Comparison of ENCODE assay signal across 29 cellular contexts in the genomic region with DNA sequence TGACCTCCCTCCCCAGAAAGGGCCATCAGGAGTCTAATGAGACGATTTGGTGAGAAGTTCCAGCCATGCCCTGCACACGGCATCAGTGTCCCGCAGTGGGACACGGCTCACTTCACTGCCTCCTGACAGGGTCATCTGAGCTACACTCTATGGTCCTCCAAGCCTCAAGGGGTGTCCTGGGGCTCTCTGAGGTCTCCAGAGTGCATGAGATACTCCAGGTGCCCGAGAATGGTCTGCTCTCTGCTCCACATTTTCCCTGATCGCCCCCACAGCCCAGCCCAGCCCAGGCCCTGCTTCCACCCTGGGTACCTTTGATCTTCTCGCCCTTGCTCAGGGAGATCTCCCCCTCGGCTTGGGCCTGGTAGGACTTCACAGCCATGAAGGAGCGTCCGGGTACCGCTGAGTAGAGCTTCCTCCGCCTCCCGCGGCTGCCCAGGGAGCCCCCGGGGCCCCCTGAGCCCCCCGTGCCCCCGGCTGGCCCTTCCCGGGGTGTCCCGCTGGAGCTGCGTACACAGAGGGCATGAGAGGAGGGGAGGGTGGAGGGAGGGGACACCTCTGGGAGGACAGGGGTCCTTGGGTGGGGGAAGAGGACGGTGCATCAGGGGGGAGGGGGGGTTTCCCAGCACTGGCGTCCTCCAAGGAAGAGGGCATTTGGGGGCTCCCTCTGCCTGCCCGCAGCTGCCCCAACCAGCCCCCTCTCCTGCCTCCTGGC. TPM values are rescaled to one million over a fixed set of nuclear protein-coding genes. Genes with fewer than 3 reads are reported as not detected.
"Had no signal": no experiment of that assay in that cellular context is flagged by ENCODE, and none has a peak within 500 bp of the region (broad histone marks: within the 10 kb centered on the region; RNA-seq: fewer than 3 reads in every experiment).

No MANE protein-coding gene starts in this region.

- H3K4me3 ChIP-seq: body of pancreas, breast epithelium, PC-9, SJCRH30, SK-N-MC had no signal

- H3K27ac ChIP-seq: body of pancreas, breast epithelium, PC-9, SJCRH30, SK-N-MC had no signal

- H3K4me1 ChIP-seq: body of pancreas, breast epithelium, SJCRH30 had no signal

- ATAC-seq: activated CD8-positive, alpha-beta T cell treated with anti-CD3 and anti-CD28 coated beads for 36 hours; activated T-cell treated with anti-CD3 and anti-CD28 coated beads, Interleukin-2, amount 50 U/mL, for 72 hours; activated T-helper 17 cell treated with anti-CD3 and anti-CD28 coated beads, Interleukin-2, amount 50 U/mL, for 72 hours; body of pancreas had no signal

- H3K27me3 ChIP-seq: SJCRH30 had no signal

- DNase-seq: activated CD4-positive, alpha-beta T cell treated with anti-CD3 and anti-CD28 coated beads, Interleukin-2, amount 10 ng/mL, durations not matched to agents 24 days and 14 days; activated CD4-positive, alpha-beta T cell treated with anti-CD3 and anti-CD28 coated beads, Interleukin-2, amount 50 U/mL, for 4 hours; activated CD8-positive, alpha-beta T cell treated with anti-CD3 and anti-CD28 coated beads for 36 hours; activated effector memory CD4-positive, alpha-beta T cell treated with anti-CD3 and anti-CD28 coated beads, Interleukin-2, amount 50 U/mL, for 16 hours; activated naive CD4-positive, alpha-beta T cell; activated naive CD8-positive, alpha-beta T cell treated with anti-CD3 and anti-CD28 coated beads, Interleukin-2, amount 10 ng/mL, durations not matched to agents 7 days and 5 days; activated T-cell treated with anti-CD3 and anti-CD28 coated beads, Interleukin-2, amount 50 U/mL, for 1 hour; activated T-cell treated with anti-CD3 and anti-CD28 coated beads, Interleukin-2, amount 50 U/mL, for 72 hours; amygdala; body of pancreas; NCI-H1092 treated with DMSO at 0.1 percent for 48 hours; NCI-H146; NCI-H187; NCI-H2029 treated with DMSO at 0.1 percent for 48 hours; NCI-H2107; NCI-H510A; NCI-H748 treated with DMSO at 0.1 percent for 48 hours; NK-92 treated with Interleukin-12 subunit alpha and Interleukin-12 subunit beta, amount 100 ng/mL, for 24 hours; PC-9; SHP77; SJCRH30; T1000 had no signal

- H3K9me3 ChIP-seq: body of pancreas, breast epithelium, SJCRH30 had no signal

- H3K36me3 ChIP-seq: breast epithelium, SJCRH30 had no signal

- H3K4me2 ChIP-seq: PC-9 had no signal

RNA-seq across cellular contexts. Expression of gene SHANK1, which starts 17.3 kb away (rescaled TPM):
- total RNA-seq: activated CD4-positive, alpha-beta T cell treated with anti-CD3 and anti-CD28 coated beads, Interleukin-2, amount 10 ng/mL, durations not matched to agents 24 days and 14 days; activated CD8-positive, alpha-beta memory T cell treated with anti-CD3 and anti-CD28 coated beads for 36 hours; activated naive CD8-positive, alpha-beta T cell treated with anti-CD3 and anti-CD28 coated beads, Interleukin-2, amount 10 ng/mL, durations not matched to agents 7 days and 5 days; activated T-helper 17 cell treated with anti-CD3 and anti-CD28 coated beads, Interleukin-2, amount 50 U/mL, for 72 hours; astrocyte; PC-9; SJCRH30; T-helper 1 cell treated with Interleukin-12 subunit alpha and Interleukin-12 subunit beta and Interleukin-4 antibody, amounts not matched to agents 30 ng/mL and 1 ng/mL, for 36 hours; T-helper 2 cell treated with Interferon-gamma antibody and Interleukin-4, amounts not matched to agents 100 ng/mL and 5 ng/mL, for 36 hours had no signal

RNA-seq across cellular contexts. Expression of gene CLEC11A, which starts 20.9 kb away (rescaled TPM):
- total RNA-seq: astrocyte, PC-9 had no signal

RNA-seq across cellular contexts. Expression of gene C19orf81, which starts 53.1 kb away (rescaled TPM):
- total RNA-seq: activated T-helper 17 cell treated with anti-CD3 and anti-CD28 coated beads, Interleukin-2, amount 50 U/mL, for 72 hours; astrocyte; body of pancreas; breast epithelium; PC-9; SJCRH30; T-helper 1 cell treated with Interleukin-12 subunit alpha and Interleukin-12 subunit beta and Interleukin-4 antibody, amounts not matched to agents 30 ng/mL and 1 ng/mL, for 36 hours; T-helper 2 cell treated with Interferon-gamma antibody and Interleukin-4, amounts not matched to agents 100 ng/mL and 5 ng/mL, for 36 hours had no signal
